ENCODE assay signal across 8 cellular contexts in genomic region chr18:59359576-59359952, GRCh38. TPM values are rescaled to one million over a fixed set of nuclear protein-coding genes. Genes with fewer than 3 reads are reported as not detected.
DNase-seq lines count a peak whose midpoint lies in the region; ATAC-seq and TF ChIP-seq lines count a peak whose summit lies in the region.

No MANE protein-coding gene starts in this region.

- H3K27me3 Mint-ChIP-seq in activated CD4-positive, alpha-beta T cell treated with anti-CD3 and anti-CD28 coated beads, Interleukin-2, amount 10 ng/mL, durations not matched to agents 7 days and 5 days: peaks cover 3% of the 10 kb centered on the region

- H3K27me3 ChIP-seq in testis: no peaks in the 10 kb centered on the region

- DNase-seq in activated CD4-positive, alpha-beta T cell treated with anti-CD3 and anti-CD28 coated beads, Interleukin-2, amount 10 ng/mL, durations not matched to agents 7 days and 5 days: no peak
- no peak for DNase-seq in activated CD4-positive, alpha-beta T cell treated with anti-CD3 and anti-CD28 coated beads for 1 hour
- DNase-seq in activated naive CD4-positive, alpha-beta T cell treated with anti-CD3 and anti-CD28 coated beads, Interleukin-2, amount 50 U/mL, for 72 hours (ENCODE audit: low spot score in 2 of 2): no peak
- peak; percentile 16 for DNase-seq in iris pigment epithelial cell (ENCODE audit: low read depth)
- no peak for DNase-seq in testis
- DNase-seq in GDM1 (lab: John Stamatoyannopoulos, UW): no peak
- no peak for DNase-seq in stimulated activated CD4-positive, alpha-beta T cell treated with anti-CD3 and anti-CD28 coated beads, Interleukin-2, amount 100 ng/mL, for 48 hours

- TF ChIP-seq CTCF in testis (IDR thresholded peaks at IDR 0.05): no peak

- CTCF ChIA-PET in activated CD4-positive, alpha-beta T cell treated with anti-CD3 and anti-CD28 coated beads, Interleukin-2, amount 10 ng/mL, durations not matched to agents 7 days and 5 days (lab: Charles Lee): interaction anchor here (0.8 to 1.5 kb wide), 2 partner anchors 10 to 43 kb away, joined by 3 read pairs; no protein-coding TSS in a partner anchor

- no peaks in the 10 kb centered on the region for H3K9me3 ChIP-seq in testis

- intact Hi-C loops in testis (cut with DNase I; ENCODE audit: low total_unique reads): no loop called here

- 0 to 1% methylated on average over 4 of the region's 4 CpGs for WGBS in testis, 2 donors

- H3K9me3 Mint-ChIP-seq in activated CD4-positive, alpha-beta T cell treated with anti-CD3 and anti-CD28 coated beads, Interleukin-2, amount 10 ng/mL, durations not matched to agents 7 days and 5 days: no peaks in the 10 kb centered on the region
- no peaks in the 10 kb centered on the region for H3K9me3 Mint-ChIP-seq in activated naive CD4-positive, alpha-beta T cell treated with anti-CD3 and anti-CD28 coated beads, Interleukin-2, amount 50 U/mL, for 72 hours

- H3K36me3 Mint-ChIP-seq in activated CD4-positive, alpha-beta T cell treated with anti-CD3 and anti-CD28 coated beads, Interleukin-2, amount 10 ng/mL, durations not matched to agents 7 days and 5 days (ENCODE audit: low read depth): peaks cover 13% of the 10 kb centered on the region
- H3K36me3 Mint-ChIP-seq in activated naive CD4-positive, alpha-beta T cell treated with anti-CD3 and anti-CD28 coated beads, Interleukin-2, amount 50 U/mL, for 72 hours: peaks cover 21 to 29% of the 10 kb centered on the region in 2 donors

- no peaks in the 10 kb centered on the region for H3K36me3 ChIP-seq in testis (ENCODE audit: low read depth, missing control alignments)

- peak; percentile 7 for ATAC-seq in HG03139 (IDR thresholded peaks at IDR 0.05; ENCODE audit: unreplicated experiment)
- ATAC-seq in activated naive CD4-positive, alpha-beta T cell treated with anti-CD3 and anti-CD28 coated beads, Interleukin-2, amount 50 U/mL, for 72 hours: peak; percentile 4 to 30

- H3K4me1 Mint-ChIP-seq in activated CD4-positive, alpha-beta T cell treated with anti-CD3 and anti-CD28 coated beads, Interleukin-2, amount 10 ng/mL, durations not matched to agents 7 days and 5 days: peaks cover 43% of the 10 kb centered on the region

- H3K4me3 ChIP-seq in testis: peak overlapping the region; percentile 93

- POLR2A ChIA-PET in activated CD4-positive, alpha-beta T cell treated with anti-CD3 and anti-CD28 coated beads, Interleukin-2, amount 10 ng/mL, durations not matched to agents 7 days and 5 days (lab: Charles Lee): no interaction called here

- H3K4me1 ChIP-seq in testis: peaks cover 13% of the 10 kb centered on the region

- TF ChIP-seq POLR2A in testis (IDR thresholded peaks at IDR 0.05): no peak

- peak overlapping the region in 1 of 2 donors; percentile 90 for H3K27ac ChIP-seq in testis

- H3K4me3 Mint-ChIP-seq in activated CD4-positive, alpha-beta T cell treated with anti-CD3 and anti-CD28 coated beads, Interleukin-2, amount 10 ng/mL, durations not matched to agents 7 days and 5 days: peak overlapping the region; percentile 87

- peak overlapping the region; percentile 72 for H3K27ac Mint-ChIP-seq in activated CD4-positive, alpha-beta T cell treated with anti-CD3 and anti-CD28 coated beads, Interleukin-2, amount 10 ng/mL, durations not matched to agents 7 days and 5 days
- peak overlapping the region in 1 of 2 donors; percentile 97 for H3K27ac Mint-ChIP-seq in activated naive CD4-positive, alpha-beta T cell treated with anti-CD3 and anti-CD28 coated beads, Interleukin-2, amount 50 U/mL, for 72 hours

RNA-seq across cellular contexts. Expression of gene LMAN1, which starts 0.5 kb away (rescaled TPM):
- total RNA-seq in activated CD4-positive, alpha-beta T cell treated with anti-CD3 and anti-CD28 coated beads, Interleukin-2, amount 10 ng/mL, durations not matched to agents 7 days and 5 days: 10 to 100 TPM; 52.8 to 55.4 TPM
- total RNA-seq in activated naive CD4-positive, alpha-beta T cell treated with anti-CD3 and anti-CD28 coated beads, Interleukin-2, amount 50 U/mL, for 72 hours: 100 to 1,000 TPM; 141 to 144 TPM
- total RNA-seq in testis: 10 to 100 TPM; 72.9 to 98.9 TPM
- 35.3 TPM for polyA plus RNA-seq in testis (ENCODE audit: insufficient read depth, low read depth, low replicate concordance)

RNA-seq across cellular contexts. Expression of gene CPLX4, which starts 41.1 kb away (rescaled TPM):
- not detected for total RNA-seq in activated CD4-positive, alpha-beta T cell treated with anti-CD3 and anti-CD28 coated beads, Interleukin-2, amount 10 ng/mL, durations not matched to agents 7 days and 5 days
- total RNA-seq in activated naive CD4-positive, alpha-beta T cell treated with anti-CD3 and anti-CD28 coated beads, Interleukin-2, amount 50 U/mL, for 72 hours: not detected
- total RNA-seq in testis: under 1 TPM; 0.31 to 0.55 TPM
- polyA plus RNA-seq in testis (ENCODE audit: insufficient read depth, low read depth, low replicate concordance): 0.26 TPM
